ENCODE assay signal across 28 cellular contexts in the genomic region with DNA sequence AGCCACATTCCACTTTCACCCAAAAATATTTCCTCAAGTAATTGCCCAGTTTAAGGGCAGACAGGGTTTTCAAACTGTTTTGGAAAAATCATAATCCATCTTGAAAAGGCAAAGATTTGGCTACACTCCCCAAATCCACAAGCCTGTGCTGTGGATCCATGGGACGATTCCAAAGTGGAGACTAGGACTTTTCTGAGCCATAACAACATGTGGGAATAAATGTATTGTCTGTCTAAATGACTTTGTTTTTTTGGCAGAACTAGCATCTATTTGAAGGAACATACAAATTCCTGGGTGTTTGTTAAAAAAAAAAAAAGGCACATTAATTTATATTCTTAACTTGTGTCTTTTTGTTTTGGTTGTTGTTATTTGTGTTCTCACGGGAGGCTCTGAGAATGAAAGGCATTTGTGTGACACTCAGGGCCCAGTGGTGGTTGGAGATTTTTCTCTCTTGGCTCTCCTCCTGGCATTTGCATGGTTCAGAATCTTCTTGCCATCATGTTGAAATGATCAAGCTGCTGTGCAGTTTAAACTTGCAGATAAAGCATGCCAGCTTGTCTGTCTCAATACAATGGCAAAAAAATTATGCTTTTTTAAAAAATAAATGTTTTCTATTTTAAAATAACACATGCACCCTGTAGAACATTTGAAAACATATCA.
"Had no signal": no experiment of that assay in that cellular context is flagged by ENCODE, and none has a peak within 500 bp of the region (broad histone marks: within the 10 kb centered on the region; RNA-seq: fewer than 3 reads in every experiment).

No MANE protein-coding gene starts in this region.

- ATAC-seq: activated CD4-positive, alpha-beta T cell treated with anti-CD3 and anti-CD28 coated beads for 36 hours; body of pancreas; effector memory CD8-positive, alpha-beta T cell; gastrocnemius medialis had no signal

- H3K36me3 ChIP-seq: adrenal gland, gastrocnemius medialis, ovary, prostate gland, sigmoid colon, upper lobe of left lung had no signal

- H3K9me3 ChIP-seq: adrenal gland, body of pancreas, gastrocnemius medialis, ovary, prostate gland, sigmoid colon, upper lobe of left lung had no signal

- H3K27ac ChIP-seq: adrenal gland, body of pancreas, dorsolateral prefrontal cortex, gastrocnemius medialis, ovary, prostate gland, sigmoid colon, upper lobe of left lung had no signal

- FAIRE-seq: colon had no signal

- DNase-seq: activated CD4-positive, alpha-beta T cell treated with anti-CD3 and anti-CD28 coated beads for 36 hours; activated CD4-positive, alpha-beta T cell treated with anti-CD3 and anti-CD28 coated beads, Interleukin-2, amount 50 U/mL, for 48 hours; activated CD4-positive, CD25-positive, alpha-beta regulatory T cell; activated CD8-positive, alpha-beta memory T cell treated with anti-CD3 and anti-CD28 coated beads for 24 hours; activated effector memory CD4-positive, alpha-beta T cell treated with Interleukin-2 at 50 U/mL for 16 hours; activated naive CD4-positive, alpha-beta T cell treated with Interleukin-2 at 50 U/mL for 16 hours; adrenal gland; aorta; body of pancreas; dorsolateral prefrontal cortex; effector memory CD8-positive, alpha-beta T cell; gastrocnemius medialis; glutamatergic neuron; islet precursor cell; mammary epithelial cell; naive B cell; ovary; retina; sigmoid colon; stimulated activated CD4-positive, alpha-beta T cell treated with anti-CD3 and anti-CD28 coated beads, Interleukin-1b, Interleukin-23, amount 100 ng/mL, for 48 hours; stimulated activated CD4-positive, alpha-beta T cell treated with anti-CD3 and anti-CD28 coated beads, Interleukin-4, amount 100 ng/mL, for 4 hours; stimulated activated CD8-positive, alpha-beta memory T cell treated with anti-CD3 and anti-CD28 coated beads, Interleukin-4, amount 100 ng/mL, for 48 hours; stimulated activated naive CD8-positive, alpha-beta T cell treated with anti-CD3 and anti-CD28 coated beads, Interleukin-15, amount 100 ng/mL, for 72 hours; T-helper 1 cell; upper lobe of left lung had no signal

- H3K4me3 ChIP-seq: adrenal gland, body of pancreas, dorsolateral prefrontal cortex, gastrocnemius medialis, ovary, prostate gland, sigmoid colon, smooth muscle cell, upper lobe of left lung had no signal

- H3K4me1 ChIP-seq: adrenal gland, body of pancreas, gastrocnemius medialis, prostate gland, sigmoid colon, upper lobe of left lung had no signal

- H3K27me3 ChIP-seq: adrenal gland, body of pancreas, gastrocnemius medialis, ovary, sigmoid colon, upper lobe of left lung had no signal
